Comparison of ENCODE assay signal across 19 cellular contexts in the genomic region with DNA sequence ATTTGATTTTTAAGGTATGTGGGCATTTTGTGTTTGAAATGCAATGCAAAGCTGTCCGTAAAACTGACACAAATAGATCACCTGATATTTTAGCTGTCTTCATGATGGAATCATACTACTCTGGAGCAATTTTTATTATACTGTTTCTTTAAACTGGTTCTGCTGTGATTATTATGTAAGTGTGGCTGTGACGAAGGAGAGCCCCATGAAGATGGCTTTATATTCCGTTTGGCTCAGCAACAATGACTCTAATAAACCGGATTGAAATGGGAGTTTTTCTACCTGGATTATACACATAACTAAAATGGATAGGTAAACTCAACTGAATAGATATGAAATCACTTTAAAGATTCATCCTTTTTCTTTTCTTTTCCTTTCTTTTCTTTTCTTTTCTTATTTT.
"Had no signal": no experiment of that assay in that cellular context is flagged by ENCODE, and none has a peak within 500 bp of the region (broad histone marks: within the 10 kb centered on the region; RNA-seq: fewer than 3 reads in every experiment).

No MANE protein-coding gene starts in this region.

- H3K9me3 Mint-ChIP-seq: dendritic cell treated with granulocyte-macrophage colony-stimulating factor and Interleukin-4, amounts not matched to agents 40 ng/mL and 50 ng/mL, for 4 days; endodermal cell; immature natural killer cell; naive B cell; nephron; stimulated activated effector memory CD8-positive, alpha-beta T cell treated with anti-CD3 and anti-CD28 coated beads, Interleukin-12 subunit alpha, Interleukin-12 subunit beta, amount 100 ng/mL, for 72 hours; type B pancreatic cell had no signal

- H3K27ac Mint-ChIP-seq: dendritic cell treated with granulocyte-macrophage colony-stimulating factor and Interleukin-4, amounts not matched to agents 40 ng/mL and 50 ng/mL, for 4 days; endodermal cell; nephron; type B pancreatic cell had no signal

- DNase-seq: endodermal cell; erythroblast; foreskin keratinocyte; immature natural killer cell; left lung; lower lobe of right lung; mesendoderm; naive B cell; psoas muscle; retina; right lobe of liver; stimulated activated CD4-positive, alpha-beta T cell treated with anti-CD3 and anti-CD28 coated beads, Interleukin-4, amount 100 ng/mL, for 1 hour; stimulated activated CD8-positive, alpha-beta memory T cell treated with anti-CD3 and anti-CD28 coated beads, Interleukin-4, amount 100 ng/mL, for 48 hours; stimulated activated naive CD8-positive, alpha-beta T cell treated with anti-CD3 and anti-CD28 coated beads, Interleukin-15, Interleukin-2, amounts not matched to agents 100 U/mL and 50 U/mL, for 24 hours; thyroid gland had no signal

- H3K4me1 Mint-ChIP-seq: endodermal cell had no signal

- H3K27me3 Mint-ChIP-seq: dendritic cell treated with granulocyte-macrophage colony-stimulating factor and Interleukin-4, amounts not matched to agents 40 ng/mL and 50 ng/mL, for 4 days; naive B cell; type B pancreatic cell had no signal

- H3K4me3 Mint-ChIP-seq: dendritic cell treated with granulocyte-macrophage colony-stimulating factor and Interleukin-4, amounts not matched to agents 40 ng/mL and 50 ng/mL, for 4 days; endodermal cell; immature natural killer cell; naive B cell; nephron; stimulated activated effector memory CD8-positive, alpha-beta T cell treated with anti-CD3 and anti-CD28 coated beads, Interleukin-12 subunit alpha, Interleukin-12 subunit beta, amount 100 ng/mL, for 72 hours; type B pancreatic cell had no signal

- H3K36me3 Mint-ChIP-seq: type B pancreatic cell had no signal

- ATAC-seq: foreskin keratinocyte; left lung; lower lobe of right lung; psoas muscle; right lobe of liver; stimulated activated effector memory CD8-positive, alpha-beta T cell treated with anti-CD3 and anti-CD28 coated beads, Interleukin-12 subunit alpha, Interleukin-12 subunit beta, amount 100 ng/mL, for 72 hours; stimulated activated naive CD8-positive, alpha-beta T cell treated with anti-CD3 and anti-CD28 coated beads, Interleukin-15, Interleukin-2, amounts not matched to agents 100 U/mL and 50 U/mL, for 24 hours had no signal
